In the genomic region with DNA sequence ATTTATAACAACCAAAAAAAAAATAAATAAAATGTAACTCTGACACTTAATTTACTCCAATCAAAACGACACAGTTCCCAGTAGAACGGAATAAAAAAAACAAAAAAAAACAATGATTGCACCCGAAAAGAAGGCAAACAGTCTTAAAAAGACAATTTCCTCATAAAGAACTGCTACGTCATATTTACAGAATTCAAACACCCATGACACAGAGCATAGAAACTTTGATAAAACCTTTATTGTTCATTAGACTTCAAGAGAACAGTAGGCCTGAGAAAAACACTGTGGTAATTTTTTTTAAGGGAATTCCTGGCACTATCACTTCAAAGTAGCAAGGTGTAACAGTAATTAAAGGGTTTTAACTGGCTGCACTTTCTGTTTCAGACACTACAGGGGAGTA, we compare ENCODE assay signal across 18 cellular contexts.
"Had no signal": no experiment of that assay in that cellular context is flagged by ENCODE, and none has a peak within 500 bp of the region (broad histone marks: within the 10 kb centered on the region; RNA-seq: fewer than 3 reads in every experiment).

No MANE protein-coding gene starts in this region.

- H3K4me3 Mint-ChIP-seq: activated CD4-positive, alpha-beta memory T cell treated with anti-CD3 and anti-CD28 coated beads, Interleukin-2, amount 10 ng/mL, durations not matched to agents 7 days and 5 days; activated CD4-positive, alpha-beta T cell treated with anti-CD3 and anti-CD28 coated beads, Interleukin-2, amount 10 ng/mL, durations not matched to agents 24 days and 14 days; activated naive CD4-positive, alpha-beta T cell treated with anti-CD3 and anti-CD28 coated beads for 36 hours; natural killer cell; stimulated activated naive CD8-positive, alpha-beta T cell treated with anti-CD3 and anti-CD28 coated beads, Interleukin-15, amount 100 ng/mL, for 72 hours; T-helper 17 cell had no signal

- H3K4me3 ChIP-seq: left ventricle myocardium inferior, pancreas, tibial artery had no signal

- H3K9me3 ChIP-seq: left ventricle myocardium inferior, pancreas, tibial artery had no signal

- H3K27ac ChIP-seq: foreskin keratinocyte, left ventricle myocardium inferior, pancreas, tibial artery had no signal

- H3K27ac Mint-ChIP-seq: activated CD4-positive, alpha-beta memory T cell treated with anti-CD3 and anti-CD28 coated beads, Interleukin-2, amount 10 ng/mL, durations not matched to agents 7 days and 5 days; activated CD4-positive, alpha-beta T cell treated with anti-CD3 and anti-CD28 coated beads, Interleukin-2, amount 10 ng/mL, durations not matched to agents 24 days and 14 days; activated naive CD4-positive, alpha-beta T cell treated with anti-CD3 and anti-CD28 coated beads for 36 hours; T-helper 17 cell had no signal

- H3K27me3 Mint-ChIP-seq: activated CD4-positive, alpha-beta memory T cell treated with anti-CD3 and anti-CD28 coated beads, Interleukin-2, amount 10 ng/mL, durations not matched to agents 7 days and 5 days; activated CD4-positive, alpha-beta T cell treated with anti-CD3 and anti-CD28 coated beads, Interleukin-2, amount 10 ng/mL, durations not matched to agents 24 days and 14 days; stimulated activated naive CD8-positive, alpha-beta T cell treated with anti-CD3 and anti-CD28 coated beads, Interleukin-15, amount 100 ng/mL, for 72 hours; T-helper 17 cell had no signal

- H3K27me3 ChIP-seq: foreskin keratinocyte, pancreas, tibial artery had no signal

- DNase-seq: activated CD4-positive, alpha-beta memory T cell treated with anti-CD3 and anti-CD28 coated beads, Interleukin-2, amount 10 ng/mL, durations not matched to agents 7 days and 5 days; activated CD4-positive, alpha-beta T cell treated with anti-CD3 and anti-CD28 coated beads, Interleukin-2, amount 10 ng/mL, durations not matched to agents 24 days and 14 days; activated naive CD4-positive, alpha-beta T cell treated with anti-CD3 and anti-CD28 coated beads for 36 hours; activated T-cell treated with anti-CD3 and anti-CD28 coated beads, Interleukin-2, amount 50 U/mL, for 1 hour; cortex of kidney; effector CD4-positive, alpha-beta T cell; foreskin keratinocyte; kidney glomerular epithelial cell; left ventricle myocardium inferior; midbrain; natural killer cell; pancreas; right cardiac atrium; stimulated activated CD4-positive, alpha-beta T cell treated with anti-CD3 and anti-CD28 coated beads, Interleukin-4, amount 100 ng/mL, for 24 hours; stimulated activated naive CD8-positive, alpha-beta T cell treated with anti-CD3 and anti-CD28 coated beads, Interleukin-15, amount 100 ng/mL, for 72 hours; SW 1271; T-helper 17 cell; tibial artery had no signal

- H3K36me3 ChIP-seq: left ventricle myocardium inferior, pancreas, tibial artery had no signal

- H3K4me1 ChIP-seq: pancreas had no signal

- H3K9me3 Mint-ChIP-seq: activated CD4-positive, alpha-beta memory T cell treated with anti-CD3 and anti-CD28 coated beads, Interleukin-2, amount 10 ng/mL, durations not matched to agents 7 days and 5 days; activated CD4-positive, alpha-beta T cell treated with anti-CD3 and anti-CD28 coated beads, Interleukin-2, amount 10 ng/mL, durations not matched to agents 24 days and 14 days; activated naive CD4-positive, alpha-beta T cell treated with anti-CD3 and anti-CD28 coated beads for 36 hours; natural killer cell; stimulated activated naive CD8-positive, alpha-beta T cell treated with anti-CD3 and anti-CD28 coated beads, Interleukin-15, amount 100 ng/mL, for 72 hours had no signal

- ATAC-seq: foreskin keratinocyte; natural killer cell; pancreas; right cardiac atrium; stimulated activated naive CD8-positive, alpha-beta T cell treated with anti-CD3 and anti-CD28 coated beads, Interleukin-15, amount 100 ng/mL, for 72 hours; T-helper 17 cell had no signal

- H3K36me3 Mint-ChIP-seq: natural killer cell had no signal
